In the genomic region with DNA sequence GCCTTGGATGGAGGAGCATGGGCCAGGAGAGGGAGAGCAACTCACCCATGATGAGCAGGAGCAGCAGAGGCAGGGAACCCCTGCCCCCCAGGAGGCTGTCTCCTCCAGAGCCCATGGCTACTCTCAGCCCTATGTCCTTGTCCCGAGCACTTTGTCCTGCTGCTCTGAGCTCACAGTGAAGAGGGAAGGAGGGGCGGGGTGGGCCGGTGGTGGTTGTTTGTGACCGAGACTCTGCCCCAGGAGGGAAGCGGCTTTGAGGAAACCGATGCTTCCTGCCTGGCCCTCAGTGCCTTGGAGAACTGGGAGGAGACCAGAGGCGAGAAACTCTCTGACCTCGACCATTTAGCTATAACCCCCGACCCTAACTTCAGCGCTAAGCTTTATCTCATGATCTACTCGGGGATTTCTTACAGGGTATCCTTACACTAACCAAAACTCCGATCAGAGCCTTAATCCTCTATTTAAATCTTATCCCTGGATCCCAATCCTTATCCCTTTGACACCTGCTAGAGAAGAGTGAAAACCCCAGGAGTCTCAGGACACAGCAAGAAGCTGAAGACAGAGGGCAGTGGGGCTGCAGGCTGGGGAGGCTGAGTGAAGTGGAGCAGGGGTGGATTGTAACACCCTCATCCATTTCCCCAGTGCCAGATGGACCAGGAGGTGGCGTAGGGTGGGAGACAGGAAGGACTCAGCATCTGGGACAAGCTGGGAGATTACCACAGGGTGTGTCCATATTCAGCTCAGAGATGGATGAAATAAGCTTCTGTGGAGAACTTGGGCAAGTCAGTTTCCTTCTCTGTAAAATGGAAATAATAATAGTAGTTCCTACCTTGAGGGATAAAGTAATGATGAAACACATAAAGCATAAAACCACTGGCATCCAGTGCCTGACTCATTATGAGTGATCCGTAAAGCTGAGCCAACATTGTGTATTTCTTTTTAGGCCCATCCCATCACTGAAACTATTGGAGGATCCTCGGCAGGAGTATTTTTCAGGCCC, we compare ENCODE assay signal across 8 cellular contexts. TPM values are rescaled to one million over a fixed set of nuclear protein-coding genes. Genes with fewer than 3 reads are reported as not detected.
A peak's percentile ranks its signal among the peaks of the same experiment; 100 is the strongest.
DNase-seq lines count a peak whose midpoint lies in the region; ATAC-seq and TF ChIP-seq lines count a peak whose summit lies in the region.

A gene (minus strand): TSS at position 185 of the 1,000 bp plus-strand sequence. CDS start 70 bp downstream, at position 115.

- H3K36me3 Mint-ChIP-seq in natural killer cell, result no peaks in the 10 kb centered on the region

- H3K9me3 ChIP-seq in thoracic aorta, result no peaks in the 10 kb centered on the region

- TF ChIP-seq CTCF in thoracic aorta (IDR thresholded peaks at IDR 0.05) (no peak), natural killer cell (IDR thresholded peaks at IDR 0.05) (no peak)

- H3K36me3 ChIP-seq in thoracic aorta, result no peaks in the 10 kb centered on the region

- ATAC-seq in thoracic aorta (ENCODE audit: insufficient number of reproducible peaks, low FRiP score, low read depth) (no peak), natural killer cell (no peak), HG03520 (IDR thresholded peaks at IDR 0.05; ENCODE audit: unreplicated experiment) (no peak)

- intact Hi-C loops in natural killer cell (cut with micrococcal nuclease), result no loop called here

- peaks cover 0 to 4% of the 10 kb centered on the region in 2 donors for H3K4me1 ChIP-seq in thoracic aorta (ENCODE audit: control insufficient read depth in 1 of 2, low read depth in 2 of 2)

- peak within 1 kb of the TSS; percentile 15 for H3K4me3 ChIP-seq in thoracic aorta

- H3K27me3 Mint-ChIP-seq in natural killer cell (ENCODE audit: low read depth in 2 of 2), result peaks cover 17 to 31% of the 10 kb centered on the region in 2 donors

- H3K27ac Mint-ChIP-seq in natural killer cell, result no peak within 1 kb of the TSS

- H3K27me3 ChIP-seq in thoracic aorta (replicated peaks; ENCODE audit: insufficient read depth), result no peaks in the 10 kb centered on the region

- DNase-seq in HT1080 (ENCODE audit: low read depth) (peak; percentile 98), caudate nucleus (lab: John Stamatoyannopoulos, UW) (no peak), left kidney (ENCODE audit: low read depth, low spot score) (peak; percentile 33), thoracic aorta (ENCODE audit: low spot score) (no peak), natural killer cell (no peak), SK-N-DZ (ENCODE audit: low spot score) (no peak), GM19240 (ENCODE audit: insufficient read length, low spot score) (no peak)

- H3K27ac ChIP-seq in caudate nucleus (ENCODE audit: low read depth, low read length), result peak within 1 kb of the TSS; percentile 88
- H3K27ac ChIP-seq in thoracic aorta, result peak within 1 kb of the TSS in 1 of 2 donors; percentile 55

- no peak within 1 kb of the TSS for H3K4me3 Mint-ChIP-seq in natural killer cell

- H3K9me3 Mint-ChIP-seq in natural killer cell, result no peaks in the 10 kb centered on the region

- H3K4me1 Mint-ChIP-seq in natural killer cell, result peaks cover 0 to 9% of the 10 kb centered on the region in 2 donors

RNA-seq across cellular contexts. Expression of the gene that starts here (rescaled TPM):
- total RNA-seq in HT1080 (2014; rRNA removed; shearing (Covaris generic)), result 21.1 and 25.0 TPM in 2 replicates
- polyA plus RNA-seq in HT1080 (2015; cell fraction: cytosol; rRNA removed), result 17.4 and 19.7 TPM in 2 replicates
- polyA plus RNA-seq in HT1080 (2015; cell fraction: nucleus; rRNA removed), result 46.3 and 51.6 TPM in 2 replicates
- total RNA-seq in thoracic aorta, result 10 to 100 TPM in 1 of 2 donors, 1 to 10 TPM in 1; 8.5 to 18.8 TPM
- total RNA-seq in natural killer cell, result not detected
- polyA plus RNA-seq in SK-N-DZ (2014; cell fraction: cytosol; rRNA removed), result not detected in 2 replicates
- polyA plus RNA-seq in SK-N-DZ (2014; cell fraction: nucleus; rRNA removed), result not detected in 2 replicates

Comparison
In these comparisons a context has a peak if more than half of its experiments do, and no peak if none do; other contexts are left out.
1. RNA of the gene that starts here (total RNA-seq): 21.1 to 25.0 TPM in HT1080 and 8.5 to 18.8 TPM in thoracic aorta; not detected in natural killer cell; every median in the first group is over 4 times any median in the second.
2. DNase-seq: peak in HT1080 (single experiment) and left kidney (single experiment); none in caudate nucleus (0 of 61), thoracic aorta (single experiment), natural killer cell (single experiment), SK-N-DZ (single experiment) and GM19240 (single experiment).